Comparison of ENCODE assay signal across 1 cellular context in the genomic region with DNA sequence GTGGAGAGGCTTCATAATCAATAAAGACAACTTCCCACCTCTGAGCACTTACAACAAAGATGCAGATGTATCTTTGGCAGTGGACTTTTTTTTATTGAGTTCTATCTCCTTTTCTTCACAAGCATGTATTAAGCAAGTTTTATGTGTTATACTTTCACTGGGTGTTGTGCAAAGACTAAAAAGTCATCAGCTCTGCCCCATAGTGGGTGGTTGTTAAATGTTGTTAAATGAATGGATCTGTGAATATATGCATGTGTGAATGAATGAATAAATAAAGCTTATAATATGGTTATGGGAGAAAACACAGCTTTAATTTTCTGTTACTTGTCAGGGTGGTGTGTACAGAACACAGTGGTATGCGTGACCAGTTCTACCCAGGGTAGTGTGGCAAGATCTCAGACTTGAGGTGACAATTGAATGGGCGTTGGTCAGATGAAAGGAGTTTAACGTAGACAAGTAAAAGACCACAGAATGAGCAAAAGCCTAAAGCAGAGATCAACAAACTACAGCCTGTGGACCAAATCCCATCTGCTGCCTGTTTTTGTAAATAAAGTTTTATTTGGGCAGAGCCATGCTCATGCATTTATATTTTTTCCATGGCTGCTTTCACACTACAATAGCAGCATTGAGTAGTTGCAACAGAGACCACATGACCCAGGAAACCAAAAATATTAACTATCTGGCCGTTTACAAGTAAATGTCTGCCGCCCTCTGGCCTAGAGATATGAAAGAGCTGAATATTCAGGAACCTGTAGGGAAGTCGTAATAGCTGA.
TF ChIP-seq lines count a peak whose summit lies in the region.

No MANE protein-coding gene starts in this region.

TF ChIP-seq in K562, 482 proteins besides CTCF, POLR2A, EP300 and RAD21 (continued from another document):
- TF ChIP-seq, protein P1, sequence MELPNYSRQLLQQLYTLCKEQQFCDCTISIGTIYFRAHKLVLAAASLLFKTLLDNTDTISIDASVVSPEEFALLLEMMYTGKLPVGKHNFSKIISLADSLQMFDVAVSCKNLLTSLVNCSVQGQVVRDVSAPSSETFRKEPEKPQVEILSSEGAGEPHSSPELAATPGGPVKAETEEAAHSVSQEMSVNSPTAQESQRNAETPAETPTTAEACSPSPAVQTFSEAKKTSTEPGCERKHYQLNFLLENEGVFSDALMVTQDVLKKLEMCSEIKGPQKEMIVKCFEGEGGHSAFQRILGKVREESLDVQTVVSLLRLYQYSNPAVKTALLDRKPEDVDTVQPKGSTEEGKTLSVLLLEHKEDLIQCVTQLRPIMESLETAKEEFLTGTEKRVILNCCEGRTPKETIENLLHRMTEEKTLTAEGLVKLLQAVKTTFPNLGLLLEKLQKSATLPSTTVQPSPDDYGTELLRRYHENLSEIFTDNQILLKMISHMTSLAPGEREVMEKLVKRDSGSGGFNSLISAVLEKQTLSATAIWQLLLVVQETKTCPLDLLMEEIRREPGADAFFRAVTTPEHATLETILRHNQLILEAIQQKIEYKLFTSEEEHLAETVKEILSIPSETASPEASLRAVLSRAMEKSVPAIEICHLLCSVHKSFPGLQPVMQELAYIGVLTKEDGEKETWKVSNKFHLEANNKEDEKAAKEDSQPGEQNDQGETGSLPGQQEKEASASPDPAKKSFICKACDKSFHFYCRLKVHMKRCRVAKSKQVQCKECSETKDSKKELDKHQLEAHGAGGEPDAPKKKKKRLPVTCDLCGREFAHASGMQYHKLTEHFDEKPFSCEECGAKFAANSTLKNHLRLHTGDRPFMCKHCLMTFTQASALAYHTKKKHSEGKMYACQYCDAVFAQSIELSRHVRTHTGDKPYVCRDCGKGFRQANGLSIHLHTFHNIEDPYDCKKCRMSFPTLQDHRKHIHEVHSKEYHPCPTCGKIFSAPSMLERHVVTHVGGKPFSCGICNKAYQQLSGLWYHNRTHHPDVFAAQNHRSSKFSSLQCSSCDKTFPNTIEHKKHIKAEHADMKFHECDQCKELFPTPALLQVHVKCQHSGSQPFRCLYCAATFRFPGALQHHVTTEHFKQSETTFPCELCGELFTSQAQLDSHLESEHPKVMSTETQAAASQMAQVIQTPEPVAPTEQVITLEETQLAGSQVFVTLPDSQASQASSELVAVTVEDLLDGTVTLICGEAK (IDR thresholded peaks at IDR 0.05), result peak; percentile 89
- TF ChIP-seq, protein P1 (CRISPR knock-in tag; IDR thresholded peaks at IDR 0.05), result peak; percentile 84
